11 cellular contexts compared by ENCODE assay signal in genomic region chr7:43669286-43670081, GRCh38. TPM values are rescaled to one million over a fixed set of nuclear protein-coding genes. Genes with fewer than 3 reads are reported as not detected.
DNase-seq lines count a peak whose midpoint lies in the region; ATAC-seq and TF ChIP-seq lines count a peak whose summit lies in the region.
"Had no signal": no experiment of that assay in that cellular context is flagged by ENCODE, and none has a peak within 500 bp of the region (broad histone marks: within the 10 kb centered on the region; RNA-seq: fewer than 3 reads in every experiment).

No MANE protein-coding gene starts in this region.

- peak overlapping the region; percentile 62 to 95 (median 85) for H3K4me3 Mint-ChIP-seq in CD4-positive, CD25-positive, alpha-beta regulatory T cell

- TF ChIP-seq CTCF in mucosa of descending colon (IDR thresholded peaks at IDR 0.05), result no peak

- peak; percentile 74 to 77 (median 74) for DNase-seq in CD4-positive, CD25-positive, alpha-beta regulatory T cell
- peak; percentile 52 for DNase-seq in RPMI7951 (ENCODE audit: low read depth)
- peak; percentile 76 for DNase-seq in activated T-helper 9 cell treated with anti-CD3 and anti-CD28 coated beads, Interleukin-2, amount 50 U/mL, for 16 hours (ENCODE audit: low read depth)
- peak in 2 of 3 donors; percentile 18 to 60 for DNase-seq in mucosa of descending colon
- no peak for DNase-seq in DMS79 treated with DMSO at 0.1 percent for 48 hours (lab: John Stamatoyannopoulos, UW)
- no peak for DNase-seq in pons (ENCODE audit: low spot score)
- DNase-seq in LoVo (ENCODE audit: low spot score), result no peak
- no peak for DNase-seq in cardiac septum (ENCODE audit: low spot score)
- DNase-seq: lower lobe of right lung, NCI-H1092 treated with DMSO at 0.1 percent for 48 hours, substantia nigra had no signal

- ATAC-seq in CD4-positive, CD25-positive, alpha-beta regulatory T cell (ENCODE audit: low read depth in 2 of 2), result peak; percentile 79 to 80
- peak; percentile 27 for ATAC-seq in mucosa of descending colon

- no peaks in the 10 kb centered on the region for H3K27me3 ChIP-seq in CD4-positive, CD25-positive, alpha-beta regulatory T cell (ENCODE audit: control insufficient read depth, insufficient read depth, low read length)

- H3K4me3 ChIP-seq in CD4-positive, CD25-positive, alpha-beta regulatory T cell (ENCODE audit: low read depth, low read length), result peak overlapping the region; percentile 77
- no peak overlapping the region for H3K4me3 ChIP-seq in mucosa of descending colon
- H3K4me3 ChIP-seq: lower lobe of right lung had no signal

- H3K4me1 Mint-ChIP-seq in CD4-positive, CD25-positive, alpha-beta regulatory T cell, result peaks cover 59 to 94% (median 72%) of the 10 kb centered on the region in 4 donors

- peaks cover 0 to 10% (median 1%) of the 10 kb centered on the region in 7 donors for H3K9me3 Mint-ChIP-seq in CD4-positive, CD25-positive, alpha-beta regulatory T cell

- H3K9me3 ChIP-seq in CD4-positive, CD25-positive, alpha-beta regulatory T cell (ENCODE audit: control insufficient read depth in 2 of 2, low read length in 2 of 2), result no peaks in the 10 kb centered on the region
- H3K9me3 ChIP-seq in mucosa of descending colon, result peaks cover 7% of the 10 kb centered on the region
- H3K9me3 ChIP-seq: lower lobe of right lung had no signal

- H3K27ac Mint-ChIP-seq in CD4-positive, CD25-positive, alpha-beta regulatory T cell, result peak overlapping the region; percentile 78 to 89 (median 88)

- no peaks in the 10 kb centered on the region for H3K36me3 ChIP-seq in CD4-positive, CD25-positive, alpha-beta regulatory T cell (ENCODE audit: control insufficient read depth, insufficient read depth, low read length)
- H3K36me3 ChIP-seq in mucosa of descending colon (ENCODE audit: low read depth), result no peaks in the 10 kb centered on the region
- H3K36me3 ChIP-seq: lower lobe of right lung had no signal

- H3K27me3 Mint-ChIP-seq in CD4-positive, CD25-positive, alpha-beta regulatory T cell, result no peaks in the 10 kb centered on the region

- peaks cover 20% of the 10 kb centered on the region for H3K4me1 ChIP-seq in CD4-positive, CD25-positive, alpha-beta regulatory T cell (ENCODE audit: control insufficient read depth, insufficient read depth, low read length, poor library complexity, severe bottlenecking)
- H3K4me1 ChIP-seq in mucosa of descending colon (ENCODE audit: low read depth), result peaks cover 3% of the 10 kb centered on the region

- intact Hi-C loops in mucosa of descending colon (cut with DNase I, micrococcal nuclease), result no loop called here
- intact Hi-C loops in cardiac septum (cut with DNase I), result no loop called here

- H3K36me3 Mint-ChIP-seq in CD4-positive, CD25-positive, alpha-beta regulatory T cell, result peaks cover 24% of the 10 kb centered on the region

- H3K27ac ChIP-seq in CD4-positive, CD25-positive, alpha-beta regulatory T cell (ENCODE audit: insufficient read depth, low read length, poor library complexity, severe bottlenecking), result peak overlapping the region; percentile 78
- H3K27ac ChIP-seq: lower lobe of right lung had no signal

RNA-seq across cellular contexts. Expression of gene COA1, which starts 59.8 kb away (rescaled TPM):
- 52.9 TPM for total RNA-seq in CD4-positive, CD25-positive, alpha-beta regulatory T cell
- polyA plus RNA-seq in CD4-positive, CD25-positive, alpha-beta regulatory T cell, result 10 to 100 TPM; 41.3 to 65.8 (median 45.3) TPM
- 228 and 245 TPM in 2 replicates for total RNA-seq in RPMI7951 (2014; rRNA removed; shearing (Covaris generic))
- 10 to 100 TPM; 35.1 to 42.1 (median 38.8) TPM for total RNA-seq in mucosa of descending colon
- 62.4 TPM for total RNA-seq in cardiac septum

Comparison
In these comparisons a context has a peak if more than half of its experiments do, and no peak if none do; other contexts are left out.
1. DNase-seq: peak in CD4-positive, CD25-positive, alpha-beta regulatory T cell (3 of 3), RPMI7951 (single experiment), activated T-helper 9 cell treated with anti-CD3 and anti-CD28 coated beads, Interleukin-2, amount 50 U/mL, for 16 hours (single experiment) and mucosa of descending colon (2 of 3); none in DMS79 treated with DMSO at 0.1 percent for 48 hours (single experiment), pons (single experiment), LoVo (single experiment) and cardiac septum (single experiment).